12 cellular contexts compared by ENCODE assay signal in genomic region chr6:72560721-72561593, GRCh38.
DNase-seq lines count a peak whose midpoint lies in the region; ATAC-seq, FAIRE-seq and TF ChIP-seq lines count a peak whose summit lies in the region.
"Had no signal": no experiment of that assay in that cellular context is flagged by ENCODE, and none has a peak within 500 bp of the region (broad histone marks: within the 10 kb centered on the region; RNA-seq: fewer than 3 reads in every experiment).

No MANE protein-coding gene starts in this region.

- no peaks in the 10 kb centered on the region for H3K36me3 ChIP-seq in fibroblast of lung (ENCODE audit: control insufficient read depth, insufficient read depth, low read length)
- H3K36me3 ChIP-seq: HAP-1 had no signal

- POLR2A ChIA-PET in A549 (lab: Yijun Ruan, JAX): no interaction called here
- POLR2A ChIA-PET in RWPE1 (lab: Yijun Ruan, JAX; ENCODE audit: low non-redundant PET): no interaction called here

- no peaks in the 10 kb centered on the region for H3K36me3 Mint-ChIP-seq in activated naive CD4-positive, alpha-beta T cell treated with anti-CD3 and anti-CD28 coated beads for 36 hours (ENCODE audit: low read depth)
- H3K36me3 Mint-ChIP-seq: naive B cell had no signal

- no peaks in the 10 kb centered on the region for H3K4me1 Mint-ChIP-seq in activated naive CD4-positive, alpha-beta T cell treated with anti-CD3 and anti-CD28 coated beads for 36 hours (ENCODE audit: low read depth)
- H3K4me1 Mint-ChIP-seq: naive B cell had no signal

- CTCF ChIA-PET in A549 (lab: Yijun Ruan, JAX): interaction anchor here (0.7 to 1.6 kb wide), 4 partner anchors 11 to 349 kb away, joined by 3 read pairs; no protein-coding TSS in a partner anchor
- CTCF ChIA-PET in activated naive CD4-positive, alpha-beta T cell treated with anti-CD3 and anti-CD28 coated beads for 36 hours (lab: Charles Lee): interaction anchor here (0.7 to 2.6 kb wide), 3 partner anchors 10 to 149 kb away, joined by 3 to 8 read pairs (median 4); no protein-coding TSS in a partner anchor
- CTCF ChIA-PET in RWPE1 (lab: Yijun Ruan, JAX): no interaction called here

- WGBS in A549 (ENCODE audit: missing lambda C conversion rate): 49% methylated on average over 9 of the region's 9 CpGs

- H3K79me2 ChIP-seq in fibroblast of lung (ENCODE audit: control insufficient read depth, insufficient read depth, low read length): no peaks in the 10 kb centered on the region

- no peak overlapping the region for H3K4me3 ChIP-seq in A549
- no peak overlapping the region for H3K4me3 ChIP-seq in fibroblast of lung (replicated peaks in 1 of 4; ENCODE audit: control extremely low read depth in 1 of 4, insufficient read depth in 1 of 4, low read depth in 3 of 4, low read length in 4 of 4)
- H3K4me3 ChIP-seq: HAP-1 had no signal

- intact Hi-C loops in activated naive CD4-positive, alpha-beta T cell treated with anti-CD3 and anti-CD28 coated beads for 36 hours (cut with micrococcal nuclease): no loop called here

- DNase-seq in A549 (ENCODE audit: low read depth in 1 of 2, low spot score in 1 of 2): no peak
- DNase-seq in OCI-M1 (lab: John Stamatoyannopoulos, UW): peak; percentile 99
- peak; percentile 9 to 25 for DNase-seq in fibroblast of lung (ENCODE audit: low read depth in 2 of 2)
- DNase-seq in SHP77 (lab: John Stamatoyannopoulos, UW): no peak
- no peak for DNase-seq in activated naive CD4-positive, alpha-beta T cell treated with anti-CD3 and anti-CD28 coated beads for 36 hours
- no peak for DNase-seq in RWPE1 (ENCODE audit: low spot score)
- DNase-seq in HTR-8/SVneo (ENCODE audit: insufficient read length, low spot score): no peak
- DNase-seq: cerebellar nuclear complex, naive B cell, small intestine had no signal

- TF ChIP-seq RAD21 in A549 (conservative IDR thresholded peaks at IDR 0.05 in 1 of 2, IDR thresholded peaks at IDR 0.05 in 1 of 2): no peak

- H3K27me3 ChIP-seq in fibroblast of lung (ENCODE audit: control insufficient read depth, insufficient read depth, low read length): no peaks in the 10 kb centered on the region

- H3K27ac Mint-ChIP-seq in activated naive CD4-positive, alpha-beta T cell treated with anti-CD3 and anti-CD28 coated beads for 36 hours: no peak overlapping the region
- H3K27ac Mint-ChIP-seq: naive B cell had no signal

- H3K4me1 ChIP-seq in A549 (no peaks in the 10 kb centered on the region), fibroblast of lung (ENCODE audit: control insufficient read depth, extremely low read depth, insufficient read depth, low read length) (peaks cover under 1% of the 10 kb centered on the region)
- H3K4me1 ChIP-seq: HAP-1 had no signal

- TF ChIP-seq CTCF in A549 (IDR thresholded peaks at IDR 0.05) (no peak), GM12874 (IDR thresholded peaks at IDR 0.05; ENCODE audit: insufficient read depth, low read depth, low read length) (peak; percentile 18; the same call in 1 of the 2 replicates), fibroblast of lung (conservative IDR thresholded peaks at IDR 0.05 in 1 of 2, IDR thresholded peaks at IDR 0.05 in 1 of 2; ENCODE audit: low read depth in 1 of 2, low read length in 2 of 2) (no peak), RWPE1 (conservative IDR thresholded peaks at IDR 0.05; ENCODE audit: low read depth) (no peak)

- H3K27ac ChIP-seq in A549 (no peak overlapping the region), fibroblast of lung (ENCODE audit: insufficient read depth, low read length) (no peak overlapping the region), RWPE1 (no peak overlapping the region)

- no peak overlapping the region for H3K4me2 ChIP-seq in A549
- H3K4me2 ChIP-seq in fibroblast of lung (ENCODE audit: extremely low read depth, insufficient read depth, low read length): no peak overlapping the region

- no peak for TF ChIP-seq EP300 in A549 (IDR thresholded peaks at IDR 0.05)

- FAIRE-seq in A549 (lab: Jason Lieb, UNC) (no peak), HTR-8/SVneo (lab: Jason Lieb, UNC) (no peak)
- FAIRE-seq: small intestine had no signal

- TF ChIP-seq POLR2A in A549 (IDR thresholded peaks at IDR 0.05; ENCODE audit: low read length): no peak

- H3K9me3 ChIP-seq in A549 (no peaks in the 10 kb centered on the region), fibroblast of lung (ENCODE audit: control insufficient read depth, insufficient read depth, low read depth, low read length) (no peaks in the 10 kb centered on the region)
- H3K9me3 ChIP-seq: HAP-1 had no signal

- H3K9ac ChIP-seq in fibroblast of lung (ENCODE audit: insufficient read depth, low read length): no peak overlapping the region

- no peak overlapping the region for H3K4me3 Mint-ChIP-seq in activated naive CD4-positive, alpha-beta T cell treated with anti-CD3 and anti-CD28 coated beads for 36 hours
- H3K4me3 Mint-ChIP-seq: naive B cell had no signal

- no peaks in the 10 kb centered on the region for H3K27me3 Mint-ChIP-seq in activated naive CD4-positive, alpha-beta T cell treated with anti-CD3 and anti-CD28 coated beads for 36 hours (ENCODE audit: low read depth)

- ATAC-seq in A549: peak; percentile 55 to 59; a peak in 4 of 6 replicates

- no peaks in the 10 kb centered on the region for H3K9me3 Mint-ChIP-seq in activated naive CD4-positive, alpha-beta T cell treated with anti-CD3 and anti-CD28 coated beads for 36 hours

- H4K20me1 ChIP-seq in fibroblast of lung (ENCODE audit: control insufficient read depth, extremely low read depth, insufficient read depth, low read length): no peaks in the 10 kb centered on the region

- H2AFZ ChIP-seq in fibroblast of lung (ENCODE audit: low read length): peak overlapping the region; percentile 45

TF ChIP-seq in A549, 52 proteins besides CTCF, POLR2A, EP300 and RAD21 (continues in another document):
- TF ChIP-seq TFCP2L1 (CRISPR knock-in tag; IDR thresholded peaks at IDR 0.05) (no peak), BCL3 (IDR thresholded peaks at IDR 0.05) (no peak), ESRRA (IDR thresholded peaks at IDR 0.05; ENCODE audit: borderline replicate concordance, low read length) (no peak), RARB (CRISPR knock-in tag; IDR thresholded peaks at IDR 0.05) (no peak), REST (IDR thresholded peaks at IDR 0.05) (no peak), HMGXB4 (CRISPR knock-in tag; IDR thresholded peaks at IDR 0.05; ENCODE audit: borderline replicate concordance) (no peak), NPAS2 (CRISPR knock-in tag; IDR thresholded peaks at IDR 0.05; ENCODE audit: borderline replicate concordance) (no peak), SREBF2 (IDR thresholded peaks at IDR 0.05) (no peak), NFE2L2 (conservative IDR thresholded peaks at IDR 0.05; ENCODE audit: low read length) (no peak), CBX8 (IDR thresholded peaks at IDR 0.05) (no peak), E2F6 (IDR thresholded peaks at IDR 0.05; ENCODE audit: borderline replicate concordance, low read depth) (no peak)

Comparison
In these comparisons a context has a peak if more than half of its experiments do, and no peak if none do; other contexts are left out.
1. DNase-seq: peak in OCI-M1 (single experiment) and fibroblast of lung (2 of 2); none in A549 (0 of 2), SHP77 (0 of 2), activated naive CD4-positive, alpha-beta T cell treated with anti-CD3 and anti-CD28 coated beads for 36 hours (single experiment), RWPE1 (single experiment) and HTR-8/SVneo (single experiment).